ENCODE assay signal across 13 cellular contexts in the genomic region with DNA sequence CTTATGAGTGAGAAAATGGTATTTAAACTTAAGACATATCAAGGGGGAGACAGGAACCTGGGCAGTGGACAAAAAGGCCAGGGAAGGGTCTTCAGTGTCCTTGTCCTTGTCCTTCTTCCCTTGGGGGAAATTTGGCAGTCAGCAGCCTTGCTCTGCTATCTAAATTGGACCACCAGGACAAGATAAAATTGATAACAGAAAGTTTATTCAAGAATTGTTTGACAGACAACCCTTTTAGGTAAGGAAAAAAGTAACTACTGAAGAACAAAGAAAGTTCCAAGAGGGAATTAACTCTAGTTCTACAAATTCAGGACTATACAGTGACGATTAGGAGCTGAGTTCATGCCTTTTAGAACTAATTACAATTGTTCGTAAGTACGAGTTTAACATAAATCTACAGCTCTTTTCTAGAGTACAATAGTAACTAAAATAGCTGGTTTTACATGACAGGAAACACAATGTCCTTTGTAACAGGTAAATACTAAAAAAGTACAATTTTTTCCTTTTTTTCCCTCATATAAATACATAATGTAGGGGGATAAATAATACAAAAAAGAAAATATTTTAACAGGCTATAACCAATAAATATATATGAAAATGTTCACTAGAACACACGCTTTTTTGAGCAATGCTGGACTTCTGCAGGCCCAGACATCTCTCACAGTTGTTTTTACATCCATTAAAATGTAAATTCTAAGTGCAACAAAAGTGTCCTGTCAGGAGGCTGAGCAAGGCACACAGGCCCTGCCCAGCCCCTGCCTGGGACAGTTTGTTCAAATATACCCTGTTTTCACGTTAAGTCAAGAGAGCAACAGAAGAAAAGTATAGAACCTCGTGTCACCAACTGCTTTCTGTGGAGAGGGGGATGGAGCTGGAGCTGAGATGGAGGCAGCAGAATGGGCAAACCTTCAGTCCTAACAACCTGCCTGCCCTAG. TPM values are rescaled to one million over a fixed set of nuclear protein-coding genes. Genes with fewer than 3 reads are reported as not detected.
DNase-seq lines count a peak whose midpoint lies in the region; TF ChIP-seq lines count a peak whose summit lies in the region.
"Had no signal": no experiment of that assay in that cellular context is flagged by ENCODE, and none has a peak within 500 bp of the region (broad histone marks: within the 10 kb centered on the region; RNA-seq: fewer than 3 reads in every experiment).

No MANE protein-coding gene starts in this region.

- H3K4me3 Mint-ChIP-seq in T-helper 2 cell treated with Interferon-gamma antibody and Interleukin-4, amounts not matched to agents 5 μg/mL and 100 μg/mL, for 36 hours = peak overlapping the region; percentile 69
- peak overlapping the region; percentile 57 for H3K4me3 Mint-ChIP-seq in activated T-helper 2 cell treated with anti-CD3 and anti-CD28 coated beads, Interferon-gamma antibody, Interleukin-2, Interleukin-4, amounts not matched to agents 10 μg/mL and 5 μg/mL and 100 μg/mL, durations not matched to agents 14 hours and 24 hours and 36 hours (ENCODE audit: low read depth)
- H3K4me3 Mint-ChIP-seq in immature natural killer cell = peak overlapping the region in 3 of 5 donors; percentile 71 to 79 (median 75)

- peaks cover 41% of the 10 kb centered on the region for H3K4me1 Mint-ChIP-seq in T-helper 2 cell treated with Interferon-gamma antibody and Interleukin-4, amounts not matched to agents 5 μg/mL and 100 μg/mL, for 36 hours (ENCODE audit: low read depth)
- H3K4me1 Mint-ChIP-seq in activated T-helper 2 cell treated with anti-CD3 and anti-CD28 coated beads, Interferon-gamma antibody, Interleukin-2, Interleukin-4, amounts not matched to agents 10 μg/mL and 5 μg/mL and 100 μg/mL, durations not matched to agents 14 hours and 24 hours and 36 hours (ENCODE audit: low read depth) = peaks cover 39% of the 10 kb centered on the region
- peaks cover 44 to 53% of the 10 kb centered on the region in 2 donors for H3K4me1 Mint-ChIP-seq in immature natural killer cell

- TF ChIP-seq CTCF in stomach (IDR thresholded peaks at IDR 0.05) = no peak
- TF ChIP-seq CTCF in thyroid gland (IDR thresholded peaks at IDR 0.05) = no peak

- H3K27me3 Mint-ChIP-seq in T-helper 2 cell treated with Interferon-gamma antibody and Interleukin-4, amounts not matched to agents 5 μg/mL and 100 μg/mL, for 36 hours (ENCODE audit: low read depth) = peaks cover 4% of the 10 kb centered on the region
- peaks cover 3% of the 10 kb centered on the region for H3K27me3 Mint-ChIP-seq in activated T-helper 2 cell treated with anti-CD3 and anti-CD28 coated beads, Interferon-gamma antibody, Interleukin-2, Interleukin-4, amounts not matched to agents 10 μg/mL and 5 μg/mL and 100 μg/mL, durations not matched to agents 14 hours and 24 hours and 36 hours (ENCODE audit: low read depth)
- peaks cover 2 to 8% (median 4%) of the 10 kb centered on the region in 3 donors for H3K27me3 Mint-ChIP-seq in immature natural killer cell (ENCODE audit: low read depth in 3 of 3)

- TF ChIP-seq EP300 in stomach (IDR thresholded peaks at IDR 0.05) = no peak

- no peaks in the 10 kb centered on the region for H3K9me3 Mint-ChIP-seq in T-helper 2 cell treated with Interferon-gamma antibody and Interleukin-4, amounts not matched to agents 5 μg/mL and 100 μg/mL, for 36 hours
- H3K9me3 Mint-ChIP-seq in activated T-helper 2 cell treated with anti-CD3 and anti-CD28 coated beads, Interferon-gamma antibody, Interleukin-2, Interleukin-4, amounts not matched to agents 10 μg/mL and 5 μg/mL and 100 μg/mL, durations not matched to agents 14 hours and 24 hours and 36 hours = no peaks in the 10 kb centered on the region
- no peaks in the 10 kb centered on the region for H3K9me3 Mint-ChIP-seq in immature natural killer cell
- H3K9me3 Mint-ChIP-seq: IgD-negative memory B cell had no signal

- H3K36me3 ChIP-seq in stomach (peaks cover 0 to 11% (median 7%) of the 10 kb centered on the region in 4 donors), thyroid gland (no peaks in the 10 kb centered on the region)

- DNase-seq in T-helper 2 cell treated with Interferon-gamma antibody and Interleukin-4, amounts not matched to agents 5 μg/mL and 100 μg/mL, for 36 hours (ENCODE audit: low spot score) = no peak
- no peak for DNase-seq in T-helper 2 cell
- no peak for DNase-seq in activated T-helper 2 cell treated with anti-CD3 and anti-CD28 coated beads, Interferon-gamma antibody, Interleukin-2, Interleukin-4, amounts not matched to agents 10 μg/mL and 5 μg/mL and 100 μg/mL, durations not matched to agents 14 hours and 24 hours and 36 hours (ENCODE audit: low spot score)
- DNase-seq in immature natural killer cell = no peak
- no peak for DNase-seq in stomach
- no peak for DNase-seq in stimulated activated CD4-positive, alpha-beta T cell treated with anti-CD3 and anti-CD28 coated beads, Interleukin-12 subunit alpha, Interleukin-12 subunit beta, amount 100 ng/mL, for 4 hours
- DNase-seq in caudate nucleus (lab: John Stamatoyannopoulos, UW) = no peak
- no peak for DNase-seq in thyroid gland
- DNase-seq: NCI-H510A had no signal

- H3K9me3 ChIP-seq in stomach = no peaks in the 10 kb centered on the region
- H3K9me3 ChIP-seq in thyroid gland = no peaks in the 10 kb centered on the region
- H3K9me3 ChIP-seq: A549 had no signal

- 52 to 58% (median 57%) methylated on average over 6 of the region's 6 CpGs for WGBS in stomach, 5 donors
- 43 to 47% methylated on average over 6 of the region's 6 CpGs for WGBS in thyroid gland, 2 donors

- H3K27ac Mint-ChIP-seq in T-helper 2 cell treated with Interferon-gamma antibody and Interleukin-4, amounts not matched to agents 5 μg/mL and 100 μg/mL, for 36 hours = peak overlapping the region; percentile 88
- peak overlapping the region; percentile 82 for H3K27ac Mint-ChIP-seq in activated T-helper 2 cell treated with anti-CD3 and anti-CD28 coated beads, Interferon-gamma antibody, Interleukin-2, Interleukin-4, amounts not matched to agents 10 μg/mL and 5 μg/mL and 100 μg/mL, durations not matched to agents 14 hours and 24 hours and 36 hours
- H3K27ac Mint-ChIP-seq in immature natural killer cell = peak overlapping the region; percentile 55 to 96 (median 82)

- no peak overlapping the region for H3K4me3 ChIP-seq in stomach
- H3K4me3 ChIP-seq in thyroid gland (replicated peaks in 1 of 3) = no peak overlapping the region
- H3K4me3 ChIP-seq: A549 had no signal

- H3K36me3 Mint-ChIP-seq in T-helper 2 cell treated with Interferon-gamma antibody and Interleukin-4, amounts not matched to agents 5 μg/mL and 100 μg/mL, for 36 hours (ENCODE audit: low read depth) = peaks cover 18% of the 10 kb centered on the region
- peaks cover 7% of the 10 kb centered on the region for H3K36me3 Mint-ChIP-seq in activated T-helper 2 cell treated with anti-CD3 and anti-CD28 coated beads, Interferon-gamma antibody, Interleukin-2, Interleukin-4, amounts not matched to agents 10 μg/mL and 5 μg/mL and 100 μg/mL, durations not matched to agents 14 hours and 24 hours and 36 hours (ENCODE audit: low read depth)
- H3K36me3 Mint-ChIP-seq in immature natural killer cell = peaks cover 0 to 10% (median 7%) of the 10 kb centered on the region in 3 donors

- H3K4me1 ChIP-seq in stomach (peaks cover 8 to 81% (median 56%) of the 10 kb centered on the region in 4 donors), thyroid gland (no peaks in the 10 kb centered on the region)

- TF ChIP-seq POLR2A in stomach (IDR thresholded peaks at IDR 0.05) = no peak
- no peak for TF ChIP-seq POLR2A in thyroid gland (IDR thresholded peaks at IDR 0.05)

- H3K27me3 ChIP-seq in stomach (peaks cover 4 to 95% (median 32%) of the 10 kb centered on the region in 3 donors), thyroid gland (peaks cover 53% of the 10 kb centered on the region)

- peak overlapping the region; percentile 64 to 95 (median 93) for H3K27ac ChIP-seq in stomach
- H3K27ac ChIP-seq in caudate nucleus (ENCODE audit: low read depth, low read length) = no peak overlapping the region
- H3K27ac ChIP-seq in thyroid gland = no peak overlapping the region
- H3K27ac ChIP-seq: A549, epithelial cell of prostate had no signal

- intact Hi-C loops in activated T-helper 2 cell treated with anti-CD3 and anti-CD28 coated beads, Interferon-gamma antibody, Interleukin-2, Interleukin-4, amounts not matched to agents 10 μg/mL and 5 μg/mL and 100 μg/mL, durations not matched to agents 14 hours and 24 hours and 36 hours (cut with micrococcal nuclease) = no loop called here
- intact Hi-C loops in stomach (cut with DNase I; ENCODE audit: low total_unique reads) (no loop called here), thyroid gland (cut with DNase I) (no loop called here)

RNA-seq across cellular contexts. Expression of gene HOXB2, which starts 4.0 kb away (rescaled TPM):
- 22.2 and 23.9 TPM in 2 replicates for total RNA-seq in activated T-helper 2 cell treated with anti-CD3 and anti-CD28 coated beads, Interferon-gamma antibody, Interleukin-2, Interleukin-4, amounts not matched to agents 10 μg/mL and 5 μg/mL and 100 μg/mL, durations not matched to agents 14 hours and 24 hours and 36 hours
- polyA plus RNA-seq in immature natural killer cell (10 to 100 TPM; 15.9 to 32.6 (median 18.3) TPM), stomach (10 to 100 TPM; 11.3 to 22.2 (median 13.4) TPM)
- total RNA-seq in stomach (10 to 100 TPM in 3 of 5 donors, 1 to 10 TPM in 2; 6.7 to 83.0 (median 10.5) TPM), thyroid gland (1 to 10 TPM; 2.6 to 9.4 (median 5.2) TPM)

RNA-seq across cellular contexts. Expression of gene HOXB1, which starts 18.1 kb away (rescaled TPM):
- total RNA-seq in activated T-helper 2 cell treated with anti-CD3 and anti-CD28 coated beads, Interferon-gamma antibody, Interleukin-2, Interleukin-4, amounts not matched to agents 10 μg/mL and 5 μg/mL and 100 μg/mL, durations not matched to agents 14 hours and 24 hours and 36 hours = not detected in 2 replicates
- polyA plus RNA-seq in immature natural killer cell (not detected), stomach (under 1 TPM in 1 of 3 donors, not detected in 2; 0.28 TPM)
- total RNA-seq in stomach (not detected), thyroid gland (not detected)
- total RNA-seq: subcutaneous adipose tissue had no signal
- polyA plus RNA-seq: A549, IgD-negative memory B cell had no signal

RNA-seq across cellular contexts. Expression of gene HOXB4, which starts 29.2 kb away (rescaled TPM):
- total RNA-seq in activated T-helper 2 cell treated with anti-CD3 and anti-CD28 coated beads, Interferon-gamma antibody, Interleukin-2, Interleukin-4, amounts not matched to agents 10 μg/mL and 5 μg/mL and 100 μg/mL, durations not matched to agents 14 hours and 24 hours and 36 hours = 3.0 and 3.3 TPM in 2 replicates
- polyA plus RNA-seq in immature natural killer cell (under 1 TPM in 2 of 3 donors, not detected in 1; 0.14 to 0.53 TPM), stomach (1 to 10 TPM; 1.7 to 4.6 (median 2.6) TPM)
- total RNA-seq in stomach (1 to 10 TPM in 1 of 5 donors, under 1 TPM in 2, not detected in 2; 0.45 to 5.1 (median 0.58) TPM), thyroid gland (1 to 10 TPM in 1 of 4 donors, under 1 TPM in 3; 0.67 to 1.2 (median 0.80) TPM)

RNA-seq across cellular contexts. Expression of gene HOXB3, which starts 41.1 kb away (rescaled TPM):
- 3.8 and 4.6 TPM in 2 replicates for total RNA-seq in activated T-helper 2 cell treated with anti-CD3 and anti-CD28 coated beads, Interferon-gamma antibody, Interleukin-2, Interleukin-4, amounts not matched to agents 10 μg/mL and 5 μg/mL and 100 μg/mL, durations not matched to agents 14 hours and 24 hours and 36 hours
- polyA plus RNA-seq in immature natural killer cell (under 1 TPM in 2 of 3 donors, not detected in 1; 0.26 to 0.45 TPM), stomach (1 to 10 TPM; 2.8 to 9.5 (median 3.8) TPM)
- total RNA-seq in stomach (10 to 100 TPM in 4 of 5 donors, 1 to 10 TPM in 1; 6.1 to 77.6 (median 17.0) TPM), thyroid gland (1 to 10 TPM; 1.5 to 6.7 (median 4.3) TPM)

RNA-seq across cellular contexts. Expression of gene HOXB5, which starts 44.6 kb away (rescaled TPM):
- not detected in 2 replicates for total RNA-seq in activated T-helper 2 cell treated with anti-CD3 and anti-CD28 coated beads, Interferon-gamma antibody, Interleukin-2, Interleukin-4, amounts not matched to agents 10 μg/mL and 5 μg/mL and 100 μg/mL, durations not matched to agents 14 hours and 24 hours and 36 hours
- not detected for polyA plus RNA-seq in immature natural killer cell
- 10 to 100 TPM in 2 of 5 donors, under 1 TPM in 2, not detected in 1; 0.43 to 50.4 (median 6.2) TPM for total RNA-seq in stomach
- polyA plus RNA-seq in stomach = 1 to 10 TPM; 2.2 to 2.7 (median 2.4) TPM
- total RNA-seq in thyroid gland = 1 to 10 TPM in 1 of 4 donors, under 1 TPM in 2, not detected in 1; 0.11 to 1.6 (median 0.49) TPM
- polyA plus RNA-seq: IgD-negative memory B cell had no signal

Comparison
In these comparisons a context has a peak if more than half of its experiments do, and no peak if none do; other contexts are left out.
1. H3K27ac ChIP-seq: peak in stomach (5 of 5); none in caudate nucleus (single experiment) and thyroid gland (0 of 3).
2. Peak in every context shown above with its lines, with median percentiles within 50 percentile points of each other: H3K27ac Mint-ChIP-seq and H3K4me3 Mint-ChIP-seq.